ENCODE assay signal across 2 cellular contexts in the genomic region with DNA sequence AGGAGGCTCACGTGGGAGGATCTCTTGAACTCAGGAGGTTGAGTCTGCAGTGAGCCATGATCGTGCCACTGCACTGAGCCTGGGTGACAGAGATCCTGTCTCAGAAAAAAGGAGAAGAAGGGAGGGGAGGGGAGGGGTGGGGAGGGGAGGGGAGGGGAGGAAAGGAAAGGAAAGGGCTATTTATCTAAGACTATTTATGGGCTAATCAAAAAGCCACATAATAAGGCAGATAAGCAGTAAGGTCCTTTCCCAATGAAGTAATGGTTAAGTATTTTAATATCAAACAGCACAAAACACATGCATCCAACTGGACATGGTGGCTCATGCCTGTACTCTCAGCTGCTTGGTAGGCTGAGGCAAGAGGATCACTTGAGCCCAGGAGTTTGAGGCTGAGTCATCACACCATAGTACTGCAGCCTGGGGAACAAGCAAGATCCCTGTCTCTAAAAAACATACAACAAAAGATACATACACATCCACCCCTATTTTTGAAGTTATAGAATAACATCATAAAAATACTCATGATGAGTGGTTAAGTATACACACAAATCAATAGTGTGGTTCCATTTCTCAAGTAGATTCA.
A peak's percentile ranks its signal among the peaks of the same experiment; 100 is the strongest.
TF ChIP-seq lines count a peak whose summit lies in the region.

No MANE protein-coding gene starts in this region.

TF ChIP-seq in HepG2, 621 proteins besides CTCF, POLR2A, EP300 and RAD21:
- TF ChIP-seq MAF1 (CRISPR knock-in tag; IDR thresholded peaks at IDR 0.05; ENCODE audit: borderline replicate concordance): no peak
- no peak for TF ChIP-seq ZNF563 (CRISPR knock-in tag; IDR thresholded peaks at IDR 0.05)
- TF ChIP-seq TAF1 (CRISPR knock-in tag; IDR thresholded peaks at IDR 0.05): no peak
- TF ChIP-seq, protein P1, sequence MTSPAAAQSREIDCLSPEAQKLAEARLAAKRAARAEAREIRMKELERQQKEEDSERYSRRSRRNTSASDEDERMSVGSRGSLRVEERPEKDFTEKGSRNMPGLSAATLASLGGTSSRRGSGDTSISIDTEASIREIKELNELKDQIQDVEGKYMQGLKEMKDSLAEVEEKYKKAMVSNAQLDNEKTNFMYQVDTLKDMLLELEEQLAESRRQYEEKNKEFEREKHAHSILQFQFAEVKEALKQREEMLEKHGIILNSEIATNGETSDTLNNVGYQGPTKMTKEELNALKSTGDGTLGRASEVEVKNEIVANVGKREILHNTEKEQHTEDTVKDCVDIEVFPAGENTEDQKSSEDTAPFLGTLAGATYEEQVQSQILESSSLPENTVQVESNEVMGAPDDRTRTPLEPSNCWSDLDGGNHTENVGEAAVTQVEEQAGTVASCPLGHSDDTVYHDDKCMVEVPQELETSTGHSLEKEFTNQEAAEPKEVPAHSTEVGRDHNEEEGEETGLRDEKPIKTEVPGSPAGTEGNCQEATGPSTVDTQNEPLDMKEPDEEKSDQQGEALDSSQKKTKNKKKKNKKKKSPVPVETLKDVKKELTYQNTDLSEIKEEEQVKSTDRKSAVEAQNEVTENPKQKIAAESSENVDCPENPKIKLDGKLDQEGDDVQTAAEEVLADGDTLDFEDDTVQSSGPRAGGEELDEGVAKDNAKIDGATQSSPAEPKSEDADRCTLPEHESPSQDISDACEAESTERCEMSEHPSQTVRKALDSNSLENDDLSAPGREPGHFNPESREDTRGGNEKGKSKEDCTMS (CRISPR knock-in tag; conservative IDR thresholded peaks at IDR 0.05): no peak
- TF ChIP-seq HNRNPK (IDR thresholded peaks at IDR 0.05; ENCODE audit: low read depth, low read length, poor library complexity, severe bottlenecking): peak; percentile 83
- TF ChIP-seq FOSL2 (CRISPR knock-in tag; IDR thresholded peaks at IDR 0.05): peak; percentile 75
- TF ChIP-seq, protein P2, sequence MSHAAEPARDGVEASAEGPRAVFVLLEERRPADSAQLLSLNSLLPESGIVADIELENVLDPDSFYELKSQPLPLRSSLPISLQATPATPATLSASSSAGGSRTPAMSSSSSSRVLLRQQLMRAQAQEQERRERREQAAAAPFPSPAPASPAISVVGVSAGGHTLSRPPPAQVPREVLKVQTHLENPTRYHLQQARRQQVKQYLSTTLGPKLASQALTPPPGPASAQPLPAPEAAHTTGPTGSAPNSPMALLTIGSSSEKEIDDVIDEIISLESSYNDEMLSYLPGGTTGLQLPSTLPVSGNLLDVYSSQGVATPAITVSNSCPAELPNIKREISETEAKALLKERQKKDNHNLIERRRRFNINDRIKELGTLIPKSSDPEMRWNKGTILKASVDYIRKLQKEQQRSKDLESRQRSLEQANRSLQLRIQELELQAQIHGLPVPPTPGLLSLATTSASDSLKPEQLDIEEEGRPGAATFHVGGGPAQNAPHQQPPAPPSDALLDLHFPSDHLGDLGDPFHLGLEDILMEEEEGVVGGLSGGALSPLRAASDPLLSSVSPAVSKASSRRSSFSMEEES (CRISPR knock-in tag; IDR thresholded peaks at IDR 0.05): no peak
- TF ChIP-seq, protein P3, sequence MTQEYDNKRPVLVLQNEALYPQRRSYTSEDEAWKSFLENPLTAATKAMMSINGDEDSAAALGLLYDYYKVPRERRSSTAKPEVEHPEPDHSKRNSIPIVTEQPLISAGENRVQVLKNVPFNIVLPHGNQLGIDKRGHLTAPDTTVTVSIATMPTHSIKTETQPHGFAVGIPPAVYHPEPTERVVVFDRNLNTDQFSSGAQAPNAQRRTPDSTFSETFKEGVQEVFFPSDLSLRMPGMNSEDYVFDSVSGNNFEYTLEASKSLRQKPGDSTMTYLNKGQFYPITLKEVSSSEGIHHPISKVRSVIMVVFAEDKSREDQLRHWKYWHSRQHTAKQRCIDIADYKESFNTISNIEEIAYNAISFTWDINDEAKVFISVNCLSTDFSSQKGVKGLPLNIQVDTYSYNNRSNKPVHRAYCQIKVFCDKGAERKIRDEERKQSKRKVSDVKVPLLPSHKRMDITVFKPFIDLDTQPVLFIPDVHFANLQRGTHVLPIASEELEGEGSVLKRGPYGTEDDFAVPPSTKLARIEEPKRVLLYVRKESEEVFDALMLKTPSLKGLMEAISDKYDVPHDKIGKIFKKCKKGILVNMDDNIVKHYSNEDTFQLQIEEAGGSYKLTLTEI (CRISPR knock-in tag; conservative IDR thresholded peaks at IDR 0.05): no peak
- TF ChIP-seq PCBP2 (optimal IDR thresholded peaks at IDR 0.05; ENCODE audit: low read depth, low read length, poor library complexity, severe bottlenecking): peak; percentile 37
- TF ChIP-seq KAT7 (CRISPR knock-in tag; IDR thresholded peaks at IDR 0.05; ENCODE audit: borderline replicate concordance): no peak
- TF ChIP-seq, protein P4, sequence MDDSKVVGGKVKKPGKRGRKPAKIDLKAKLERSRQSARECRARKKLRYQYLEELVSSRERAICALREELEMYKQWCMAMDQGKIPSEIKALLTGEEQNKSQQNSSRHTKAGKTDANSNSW (CRISPR knock-in tag; IDR thresholded peaks at IDR 0.05; ENCODE audit: borderline replicate concordance): no peak
- TF ChIP-seq HES4 (CRISPR knock-in tag; IDR thresholded peaks at IDR 0.05; ENCODE audit: borderline replicate concordance): no peak
- TF ChIP-seq, protein P5, sequence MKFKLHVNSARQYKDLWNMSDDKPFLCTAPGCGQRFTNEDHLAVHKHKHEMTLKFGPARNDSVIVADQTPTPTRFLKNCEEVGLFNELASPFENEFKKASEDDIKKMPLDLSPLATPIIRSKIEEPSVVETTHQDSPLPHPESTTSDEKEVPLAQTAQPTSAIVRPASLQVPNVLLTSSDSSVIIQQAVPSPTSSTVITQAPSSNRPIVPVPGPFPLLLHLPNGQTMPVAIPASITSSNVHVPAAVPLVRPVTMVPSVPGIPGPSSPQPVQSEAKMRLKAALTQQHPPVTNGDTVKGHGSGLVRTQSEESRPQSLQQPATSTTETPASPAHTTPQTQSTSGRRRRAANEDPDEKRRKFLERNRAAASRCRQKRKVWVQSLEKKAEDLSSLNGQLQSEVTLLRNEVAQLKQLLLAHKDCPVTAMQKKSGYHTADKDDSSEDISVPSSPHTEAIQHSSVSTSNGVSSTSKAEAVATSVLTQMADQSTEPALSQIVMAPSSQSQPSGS (CRISPR knock-in tag; IDR thresholded peaks at IDR 0.05): no peak
- TF ChIP-seq SMARCC2 (IDR thresholded peaks at IDR 0.05): no peak
- no peak for TF ChIP-seq TAF15 (IDR thresholded peaks at IDR 0.05; ENCODE audit: low read depth, low read length, poor library complexity, severe bottlenecking)
- no peak for TF ChIP-seq NR2F2 (IDR thresholded peaks at IDR 0.05; ENCODE audit: borderline replicate concordance, low read depth)
- TF ChIP-seq MYNN (CRISPR knock-in tag; IDR thresholded peaks at IDR 0.05; ENCODE audit: low read depth): no peak
- TF ChIP-seq RARG (CRISPR knock-in tag; IDR thresholded peaks at IDR 0.05; ENCODE audit: low read depth): no peak
- TF ChIP-seq YY1 (IDR thresholded peaks at IDR 0.05; ENCODE audit: insufficient read depth, insufficient replicate concordance, low read depth, low read length): no peak
- peak; percentile 86; the same call in 1 of the 2 replicates for TF ChIP-seq PCBP1 (IDR thresholded peaks at IDR 0.05; ENCODE audit: borderline replicate concordance, low read depth, low read length)

TF ChIP-seq in WTC11, 78 proteins besides CTCF, POLR2A, EP300 and RAD21 (continues in another document):
- TF ChIP-seq NR1H2 (CRISPR knock-in tag; IDR thresholded peaks at IDR 0.05) (no peak), ZNF219 (CRISPR knock-in tag; IDR thresholded peaks at IDR 0.05; ENCODE audit: borderline replicate concordance) (no peak), NFYB (CRISPR knock-in tag; conservative IDR thresholded peaks at IDR 0.05; ENCODE audit: low read depth) (no peak), JAZF1 (CRISPR knock-in tag; IDR thresholded peaks at IDR 0.05) (no peak), GABPB1 (CRISPR knock-in tag; IDR thresholded peaks at IDR 0.05) (no peak), ZBTB21 (CRISPR knock-in tag; IDR thresholded peaks at IDR 0.05; ENCODE audit: borderline replicate concordance) (no peak), ZNF671 (CRISPR knock-in tag; IDR thresholded peaks at IDR 0.05) (no peak), FOXK1 (CRISPR knock-in tag; IDR thresholded peaks at IDR 0.05) (no peak), IRF2 (CRISPR knock-in tag; IDR thresholded peaks at IDR 0.05; ENCODE audit: borderline replicate concordance, low read depth) (no peak), NFATC4 (CRISPR knock-in tag; IDR thresholded peaks at IDR 0.05) (no peak), EMX1 (CRISPR knock-in tag; IDR thresholded peaks at IDR 0.05) (no peak)
- TF ChIP-seq, protein P6, sequence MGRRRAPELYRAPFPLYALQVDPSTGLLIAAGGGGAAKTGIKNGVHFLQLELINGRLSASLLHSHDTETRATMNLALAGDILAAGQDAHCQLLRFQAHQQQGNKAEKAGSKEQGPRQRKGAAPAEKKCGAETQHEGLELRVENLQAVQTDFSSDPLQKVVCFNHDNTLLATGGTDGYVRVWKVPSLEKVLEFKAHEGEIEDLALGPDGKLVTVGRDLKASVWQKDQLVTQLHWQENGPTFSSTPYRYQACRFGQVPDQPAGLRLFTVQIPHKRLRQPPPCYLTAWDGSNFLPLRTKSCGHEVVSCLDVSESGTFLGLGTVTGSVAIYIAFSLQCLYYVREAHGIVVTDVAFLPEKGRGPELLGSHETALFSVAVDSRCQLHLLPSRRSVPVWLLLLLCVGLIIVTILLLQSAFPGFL (CRISPR knock-in tag; IDR thresholded peaks at IDR 0.05; ENCODE audit: borderline replicate concordance): no peak
- TF ChIP-seq, protein P7, sequence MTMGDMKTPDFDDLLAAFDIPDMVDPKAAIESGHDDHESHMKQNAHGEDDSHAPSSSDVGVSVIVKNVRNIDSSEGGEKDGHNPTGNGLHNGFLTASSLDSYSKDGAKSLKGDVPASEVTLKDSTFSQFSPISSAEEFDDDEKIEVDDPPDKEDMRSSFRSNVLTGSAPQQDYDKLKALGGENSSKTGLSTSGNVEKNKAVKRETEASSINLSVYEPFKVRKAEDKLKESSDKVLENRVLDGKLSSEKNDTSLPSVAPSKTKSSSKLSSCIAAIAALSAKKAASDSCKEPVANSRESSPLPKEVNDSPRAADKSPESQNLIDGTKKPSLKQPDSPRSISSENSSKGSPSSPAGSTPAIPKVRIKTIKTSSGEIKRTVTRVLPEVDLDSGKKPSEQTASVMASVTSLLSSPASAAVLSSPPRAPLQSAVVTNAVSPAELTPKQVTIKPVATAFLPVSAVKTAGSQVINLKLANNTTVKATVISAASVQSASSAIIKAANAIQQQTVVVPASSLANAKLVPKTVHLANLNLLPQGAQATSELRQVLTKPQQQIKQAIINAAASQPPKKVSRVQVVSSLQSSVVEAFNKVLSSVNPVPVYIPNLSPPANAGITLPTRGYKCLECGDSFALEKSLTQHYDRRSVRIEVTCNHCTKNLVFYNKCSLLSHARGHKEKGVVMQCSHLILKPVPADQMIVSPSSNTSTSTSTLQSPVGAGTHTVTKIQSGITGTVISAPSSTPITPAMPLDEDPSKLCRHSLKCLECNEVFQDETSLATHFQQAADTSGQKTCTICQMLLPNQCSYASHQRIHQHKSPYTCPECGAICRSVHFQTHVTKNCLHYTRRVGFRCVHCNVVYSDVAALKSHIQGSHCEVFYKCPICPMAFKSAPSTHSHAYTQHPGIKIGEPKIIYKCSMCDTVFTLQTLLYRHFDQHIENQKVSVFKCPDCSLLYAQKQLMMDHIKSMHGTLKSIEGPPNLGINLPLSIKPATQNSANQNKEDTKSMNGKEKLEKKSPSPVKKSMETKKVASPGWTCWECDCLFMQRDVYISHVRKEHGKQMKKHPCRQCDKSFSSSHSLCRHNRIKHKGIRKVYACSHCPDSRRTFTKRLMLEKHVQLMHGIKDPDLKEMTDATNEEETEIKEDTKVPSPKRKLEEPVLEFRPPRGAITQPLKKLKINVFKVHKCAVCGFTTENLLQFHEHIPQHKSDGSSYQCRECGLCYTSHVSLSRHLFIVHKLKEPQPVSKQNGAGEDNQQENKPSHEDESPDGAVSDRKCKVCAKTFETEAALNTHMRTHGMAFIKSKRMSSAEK (CRISPR knock-in tag; IDR thresholded peaks at IDR 0.05; ENCODE audit: borderline replicate concordance): no peak
- TF ChIP-seq, protein P8, sequence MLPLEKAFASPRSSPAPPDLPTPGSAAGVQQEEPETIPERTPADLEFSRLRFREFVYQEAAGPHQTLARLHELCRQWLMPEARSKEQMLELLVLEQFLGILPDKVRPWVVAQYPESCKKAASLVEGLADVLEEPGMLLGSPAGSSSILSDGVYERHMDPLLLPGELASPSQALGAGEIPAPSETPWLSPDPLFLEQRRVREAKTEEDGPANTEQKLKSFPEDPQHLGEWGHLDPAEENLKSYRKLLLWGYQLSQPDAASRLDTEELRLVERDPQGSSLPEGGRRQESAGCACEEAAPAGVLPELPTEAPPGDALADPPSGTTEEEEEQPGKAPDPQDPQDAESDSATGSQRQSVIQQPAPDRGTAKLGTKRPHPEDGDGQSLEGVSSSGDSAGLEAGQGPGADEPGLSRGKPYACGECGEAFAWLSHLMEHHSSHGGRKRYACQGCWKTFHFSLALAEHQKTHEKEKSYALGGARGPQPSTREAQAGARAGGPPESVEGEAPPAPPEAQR (CRISPR knock-in tag; IDR thresholded peaks at IDR 0.05): no peak
- TF ChIP-seq, protein P9, sequence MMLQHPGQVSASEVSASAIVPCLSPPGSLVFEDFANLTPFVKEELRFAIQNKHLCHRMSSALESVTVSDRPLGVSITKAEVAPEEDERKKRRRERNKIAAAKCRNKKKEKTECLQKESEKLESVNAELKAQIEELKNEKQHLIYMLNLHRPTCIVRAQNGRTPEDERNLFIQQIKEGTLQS (CRISPR knock-in tag; conservative IDR thresholded peaks at IDR 0.05): no peak
- TF ChIP-seq, protein P10, sequence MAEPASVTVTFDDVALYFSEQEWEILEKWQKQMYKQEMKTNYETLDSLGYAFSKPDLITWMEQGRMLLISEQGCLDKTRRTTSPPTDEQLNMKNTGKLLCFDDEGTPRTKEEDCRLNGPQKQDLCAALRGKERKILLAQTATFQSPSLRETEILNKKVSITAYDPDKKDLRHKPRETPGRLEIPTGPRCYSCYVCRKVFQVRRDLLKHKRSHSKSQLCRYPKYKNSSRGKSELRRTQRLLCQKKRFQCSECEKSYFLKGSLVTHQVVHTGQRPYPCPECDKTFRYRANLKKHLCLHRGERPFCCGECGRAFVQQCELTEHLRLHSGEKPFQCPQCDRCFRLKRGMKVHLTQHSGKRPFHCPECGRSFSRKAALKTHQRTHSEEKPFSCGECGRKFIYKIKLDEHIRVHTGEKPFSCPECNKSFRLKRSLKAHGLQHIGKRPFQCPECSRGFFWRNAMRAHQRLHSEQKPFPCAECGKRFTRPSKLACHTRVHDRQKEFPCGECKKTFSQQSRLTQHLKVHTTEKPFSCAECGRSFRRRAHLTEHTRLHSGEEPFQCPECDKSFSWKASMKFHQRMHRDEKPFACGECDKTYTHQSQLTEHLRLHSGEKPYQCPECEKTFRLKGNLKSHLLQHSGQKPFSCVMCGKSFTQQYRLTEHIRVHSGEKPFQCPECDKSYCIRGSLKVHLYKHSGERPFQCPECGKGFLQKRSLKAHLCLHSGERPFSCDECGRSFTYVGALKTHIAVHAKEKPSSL (CRISPR knock-in tag; conservative IDR thresholded peaks at IDR 0.05): no peak
- TF ChIP-seq, protein P11, sequence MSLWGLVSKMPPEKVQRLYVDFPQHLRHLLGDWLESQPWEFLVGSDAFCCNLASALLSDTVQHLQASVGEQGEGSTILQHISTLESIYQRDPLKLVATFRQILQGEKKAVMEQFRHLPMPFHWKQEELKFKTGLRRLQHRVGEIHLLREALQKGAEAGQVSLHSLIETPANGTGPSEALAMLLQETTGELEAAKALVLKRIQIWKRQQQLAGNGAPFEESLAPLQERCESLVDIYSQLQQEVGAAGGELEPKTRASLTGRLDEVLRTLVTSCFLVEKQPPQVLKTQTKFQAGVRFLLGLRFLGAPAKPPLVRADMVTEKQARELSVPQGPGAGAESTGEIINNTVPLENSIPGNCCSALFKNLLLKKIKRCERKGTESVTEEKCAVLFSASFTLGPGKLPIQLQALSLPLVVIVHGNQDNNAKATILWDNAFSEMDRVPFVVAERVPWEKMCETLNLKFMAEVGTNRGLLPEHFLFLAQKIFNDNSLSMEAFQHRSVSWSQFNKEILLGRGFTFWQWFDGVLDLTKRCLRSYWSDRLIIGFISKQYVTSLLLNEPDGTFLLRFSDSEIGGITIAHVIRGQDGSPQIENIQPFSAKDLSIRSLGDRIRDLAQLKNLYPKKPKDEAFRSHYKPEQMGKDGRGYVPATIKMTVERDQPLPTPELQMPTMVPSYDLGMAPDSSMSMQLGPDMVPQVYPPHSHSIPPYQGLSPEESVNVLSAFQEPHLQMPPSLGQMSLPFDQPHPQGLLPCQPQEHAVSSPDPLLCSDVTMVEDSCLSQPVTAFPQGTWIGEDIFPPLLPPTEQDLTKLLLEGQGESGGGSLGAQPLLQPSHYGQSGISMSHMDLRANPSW (CRISPR knock-in tag; conservative IDR thresholded peaks at IDR 0.05; ENCODE audit: low read depth): no peak
